ENCODE assay signal across 1 cellular context in genomic region chr12:68538722-68539614, GRCh38.
A peak's percentile ranks its signal among the peaks of the same experiment; 100 is the strongest.
TF ChIP-seq lines count a peak whose summit lies in the region.

No MANE protein-coding gene starts in this region.

TF ChIP-seq in K562, 482 proteins besides CTCF, POLR2A, EP300 and RAD21 (continued from another document):
- TF ChIP-seq, protein P1, sequence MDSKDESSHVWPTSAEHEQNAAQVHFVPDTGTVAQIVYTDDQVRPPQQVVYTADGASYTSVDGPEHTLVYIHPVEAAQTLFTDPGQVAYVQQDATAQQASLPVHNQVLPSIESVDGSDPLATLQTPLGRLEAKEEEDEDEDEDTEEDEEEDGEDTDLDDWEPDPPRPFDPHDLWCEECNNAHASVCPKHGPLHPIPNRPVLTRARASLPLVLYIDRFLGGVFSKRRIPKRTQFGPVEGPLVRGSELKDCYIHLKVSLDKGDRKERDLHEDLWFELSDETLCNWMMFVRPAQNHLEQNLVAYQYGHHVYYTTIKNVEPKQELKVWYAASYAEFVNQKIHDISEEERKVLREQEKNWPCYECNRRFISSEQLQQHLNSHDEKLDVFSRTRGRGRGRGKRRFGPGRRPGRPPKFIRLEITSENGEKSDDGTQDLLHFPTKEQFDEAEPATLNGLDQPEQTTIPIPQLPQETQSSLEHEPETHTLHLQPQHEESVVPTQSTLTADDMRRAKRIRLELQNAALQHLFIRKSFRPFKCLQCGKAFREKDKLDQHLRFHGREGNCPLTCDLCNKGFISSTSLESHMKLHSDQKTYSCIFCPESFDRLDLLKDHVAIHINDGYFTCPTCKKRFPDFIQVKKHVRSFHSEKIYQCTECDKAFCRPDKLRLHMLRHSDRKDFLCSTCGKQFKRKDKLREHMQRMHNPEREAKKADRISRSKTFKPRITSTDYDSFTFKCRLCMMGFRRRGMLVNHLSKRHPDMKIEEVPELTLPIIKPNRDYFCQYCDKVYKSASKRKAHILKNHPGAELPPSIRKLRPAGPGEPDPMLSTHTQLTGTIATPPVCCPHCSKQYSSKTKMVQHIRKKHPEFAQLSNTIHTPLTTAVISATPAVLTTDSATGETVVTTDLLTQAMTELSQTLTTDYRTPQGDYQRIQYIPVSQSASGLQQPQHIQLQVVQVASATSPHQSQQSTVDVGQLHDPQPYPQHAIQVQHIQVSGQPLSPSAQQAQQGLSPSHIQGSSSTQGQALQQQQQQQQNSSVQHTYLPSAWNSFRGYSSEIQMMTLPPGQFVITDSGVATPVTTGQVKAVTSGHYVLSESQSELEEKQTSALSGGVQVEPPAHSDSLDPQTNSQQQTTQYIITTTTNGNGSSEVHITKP (IDR thresholded peaks at IDR 0.05; ENCODE audit: partially characterized antibody), result peak; percentile 74
- no peak for TF ChIP-seq ZC3H8 (IDR thresholded peaks at IDR 0.05)
- TF ChIP-seq TRIM25 (IDR thresholded peaks at IDR 0.05; ENCODE audit: borderline replicate concordance), result no peak
- no peak for TF ChIP-seq ZNF584 (CRISPR knock-in tag; IDR thresholded peaks at IDR 0.05; ENCODE audit: low read depth)
- TF ChIP-seq LARP7 (IDR thresholded peaks at IDR 0.05), result no peak
- TF ChIP-seq YY1 (IDR thresholded peaks at IDR 0.05; ENCODE audit: borderline replicate concordance in 1 of 3, control insufficient read depth in 1 of 3, extremely low read depth in 1 of 3, insufficient read depth in 3 of 3, insufficient read length in 1 of 3, insufficient replicate concordance in 2 of 3, low read depth in 1 of 3, low read length in 2 of 3), result peak in 2 of 3 experiments; percentile 16 to 61
- no peak for TF ChIP-seq STAT5B (CRISPR knock-in tag; IDR thresholded peaks at IDR 0.05)
- 0 out of 4 replicates have a peak, but pooled peaks of 1 of the 2 experiments have one; percentile 18 for TF ChIP-seq MAZ (CRISPR knock-in tag; conservative IDR thresholded peaks at IDR 0.05 in 1 of 2, IDR thresholded peaks at IDR 0.05 in 1 of 2)
- TF ChIP-seq, protein P2, sequence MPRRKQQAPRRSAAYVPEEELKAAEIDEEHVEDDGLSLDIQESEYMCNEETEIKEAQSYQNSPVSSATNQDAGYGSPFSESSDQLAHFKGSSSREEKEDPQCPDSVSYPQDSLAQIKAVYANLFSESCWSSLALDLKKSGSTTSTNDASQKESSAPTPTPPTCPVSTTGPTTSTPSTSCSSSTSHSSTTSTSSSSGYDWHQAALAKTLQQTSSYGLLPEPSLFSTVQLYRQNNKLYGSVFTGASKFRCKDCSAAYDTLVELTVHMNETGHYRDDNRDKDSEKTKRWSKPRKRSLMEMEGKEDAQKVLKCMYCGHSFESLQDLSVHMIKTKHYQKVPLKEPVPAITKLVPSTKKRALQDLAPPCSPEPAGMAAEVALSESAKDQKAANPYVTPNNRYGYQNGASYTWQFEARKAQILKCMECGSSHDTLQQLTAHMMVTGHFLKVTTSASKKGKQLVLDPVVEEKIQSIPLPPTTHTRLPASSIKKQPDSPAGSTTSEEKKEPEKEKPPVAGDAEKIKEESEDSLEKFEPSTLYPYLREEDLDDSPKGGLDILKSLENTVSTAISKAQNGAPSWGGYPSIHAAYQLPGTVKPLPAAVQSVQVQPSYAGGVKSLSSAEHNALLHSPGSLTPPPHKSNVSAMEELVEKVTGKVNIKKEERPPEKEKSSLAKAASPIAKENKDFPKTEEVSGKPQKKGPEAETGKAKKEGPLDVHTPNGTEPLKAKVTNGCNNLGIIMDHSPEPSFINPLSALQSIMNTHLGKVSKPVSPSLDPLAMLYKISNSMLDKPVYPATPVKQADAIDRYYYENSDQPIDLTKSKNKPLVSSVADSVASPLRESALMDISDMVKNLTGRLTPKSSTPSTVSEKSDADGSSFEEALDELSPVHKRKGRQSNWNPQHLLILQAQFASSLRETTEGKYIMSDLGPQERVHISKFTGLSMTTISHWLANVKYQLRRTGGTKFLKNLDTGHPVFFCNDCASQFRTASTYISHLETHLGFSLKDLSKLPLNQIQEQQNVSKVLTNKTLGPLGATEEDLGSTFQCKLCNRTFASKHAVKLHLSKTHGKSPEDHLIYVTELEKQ (CRISPR knock-in tag; IDR thresholded peaks at IDR 0.05), result no peak
- TF ChIP-seq SAP30 (IDR thresholded peaks at IDR 0.05; ENCODE audit: borderline replicate concordance, insufficient read depth, low read depth, low read length, poor library complexity, severe bottlenecking), result no peak
